8 cellular contexts compared by ENCODE assay signal in the genomic region with DNA sequence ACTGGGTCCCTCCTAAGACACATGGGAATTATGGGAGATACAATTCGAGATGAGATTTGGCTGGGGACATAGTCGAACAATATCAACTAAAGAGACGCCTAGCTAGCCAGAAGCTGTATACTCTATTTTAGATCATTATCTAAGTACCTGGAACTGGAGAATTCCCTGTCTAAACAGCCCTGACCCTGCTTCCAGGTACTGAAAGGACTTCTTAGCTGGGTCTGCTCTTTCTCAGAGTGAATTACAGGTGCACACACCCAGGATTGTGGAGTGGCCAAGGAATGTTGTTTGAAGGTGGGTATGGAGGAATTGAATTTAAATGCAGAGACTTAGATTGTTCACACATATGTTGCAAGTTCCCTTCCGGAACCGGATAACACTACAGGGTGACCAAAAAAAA.
"Had no signal": no experiment of that assay in that cellular context is flagged by ENCODE, and none has a peak within 500 bp of the region (broad histone marks: within the 10 kb centered on the region; RNA-seq: fewer than 3 reads in every experiment).

No MANE protein-coding gene starts in this region.

- H3K4me1 ChIP-seq: HAP-1 had no signal

- ATAC-seq: HCT116, HepG2 had no signal

- H3K9me3 ChIP-seq: HAP-1 had no signal

- H3K9ac ChIP-seq: GM23248 had no signal

- H3K27ac ChIP-seq: GM23248, HL-60 had no signal

- H3K36me3 ChIP-seq: HAP-1 had no signal

- H3K4me3 ChIP-seq: GM23248, HAP-1 had no signal

- DNase-seq: GM23248, GOT3, H7, HFFc6 had no signal

- H2AFZ ChIP-seq: GM23248 had no signal
